Comparison of ENCODE assay signal across 15 cellular contexts in genomic region chr6:14079433-14079832, GRCh38. TPM values are rescaled to one million over a fixed set of nuclear protein-coding genes. Genes with fewer than 3 reads are reported as not detected.
DNase-seq lines count a peak whose midpoint lies in the region; ATAC-seq and TF ChIP-seq lines count a peak whose summit lies in the region.
"Had no signal": no experiment of that assay in that cellular context is flagged by ENCODE, and none has a peak within 500 bp of the region (broad histone marks: within the 10 kb centered on the region; RNA-seq: fewer than 3 reads in every experiment).

No MANE protein-coding gene starts in this region.

- H3K4me3 Mint-ChIP-seq in activated naive CD4-positive, alpha-beta T cell treated with anti-CD3 and anti-CD28 coated beads for 36 hours: no peak overlapping the region
- H3K4me3 Mint-ChIP-seq in activated naive CD4-positive, alpha-beta T cell treated with anti-CD3 and anti-CD28 coated beads, Interleukin-2, amount 10 ng/mL, durations not matched to agents 7 days and 5 days: no peak overlapping the region
- no peak overlapping the region for H3K4me3 Mint-ChIP-seq in stimulated activated memory B cell treated with anti-CD40 and anti-IgM and Interleukin-4, amounts not matched to agents 10 μg/mL and 1 μg/mL and 100 μg/mL, for 72 hours
- H3K4me3 Mint-ChIP-seq: nephron progenitor cell had no signal

- no peak overlapping the region for H3K27ac Mint-ChIP-seq in activated naive CD4-positive, alpha-beta T cell treated with anti-CD3 and anti-CD28 coated beads for 36 hours
- H3K27ac Mint-ChIP-seq in activated naive CD4-positive, alpha-beta T cell treated with anti-CD3 and anti-CD28 coated beads, Interleukin-2, amount 10 ng/mL, durations not matched to agents 7 days and 5 days: no peak overlapping the region
- no peak overlapping the region for H3K27ac Mint-ChIP-seq in activated naive CD4-positive, alpha-beta T cell treated with anti-CD3 and anti-CD28 coated beads, Interleukin-2, amount 50 U/mL, for 72 hours
- H3K27ac Mint-ChIP-seq in stimulated activated memory B cell treated with anti-CD40 and anti-IgM and Interleukin-4, amounts not matched to agents 10 μg/mL and 1 μg/mL and 100 μg/mL, for 72 hours: peak overlapping the region; percentile 54
- H3K27ac Mint-ChIP-seq: nephron progenitor cell had no signal

- H3K27ac ChIP-seq in right atrium auricular region (no peak overlapping the region), lower lobe of right lung (no peak overlapping the region)

- H3K27me3 Mint-ChIP-seq in activated naive CD4-positive, alpha-beta T cell treated with anti-CD3 and anti-CD28 coated beads for 36 hours (ENCODE audit: low read depth): no peaks in the 10 kb centered on the region
- peaks cover 5% of the 10 kb centered on the region for H3K27me3 Mint-ChIP-seq in activated naive CD4-positive, alpha-beta T cell treated with anti-CD3 and anti-CD28 coated beads, Interleukin-2, amount 10 ng/mL, durations not matched to agents 7 days and 5 days
- no peaks in the 10 kb centered on the region for H3K27me3 Mint-ChIP-seq in stimulated activated memory B cell treated with anti-CD40 and anti-IgM and Interleukin-4, amounts not matched to agents 10 μg/mL and 1 μg/mL and 100 μg/mL, for 72 hours

- peak; percentile 76 for DNase-seq in activated naive CD4-positive, alpha-beta T cell treated with anti-CD3 and anti-CD28 coated beads for 36 hours
- DNase-seq in activated naive CD4-positive, alpha-beta T cell treated with anti-CD3 and anti-CD28 coated beads, Interleukin-2, amount 10 ng/mL, durations not matched to agents 7 days and 5 days: no peak
- no peak for DNase-seq in activated naive CD4-positive, alpha-beta T cell treated with anti-CD3 and anti-CD28 coated beads, Interleukin-2, amount 50 U/mL, for 72 hours (ENCODE audit: low spot score in 2 of 2)
- DNase-seq in right atrium auricular region (ENCODE audit: low spot score) (peak; percentile 73), NCI-H510A (lab: John Stamatoyannopoulos, UW) (no peak), lower lobe of right lung (no peak)
- DNase-seq: activated effector memory CD4-positive, alpha-beta T cell treated with anti-CD3 and anti-CD28 coated beads, Interleukin-2, amount 50 U/mL, for 16 hours; BE2C; cortex of kidney; GDM1; MM.1S; nephron progenitor cell; small intestine had no signal

- H3K4me1 Mint-ChIP-seq in activated naive CD4-positive, alpha-beta T cell treated with anti-CD3 and anti-CD28 coated beads for 36 hours (ENCODE audit: low read depth): peaks cover 42% of the 10 kb centered on the region
- H3K4me1 Mint-ChIP-seq in activated naive CD4-positive, alpha-beta T cell treated with anti-CD3 and anti-CD28 coated beads, Interleukin-2, amount 10 ng/mL, durations not matched to agents 7 days and 5 days: peaks cover 21% of the 10 kb centered on the region
- peaks cover 47% of the 10 kb centered on the region for H3K4me1 Mint-ChIP-seq in stimulated activated memory B cell treated with anti-CD40 and anti-IgM and Interleukin-4, amounts not matched to agents 10 μg/mL and 1 μg/mL and 100 μg/mL, for 72 hours

- H3K9me3 ChIP-seq in right atrium auricular region (no peaks in the 10 kb centered on the region), lower lobe of right lung (no peaks in the 10 kb centered on the region)
- H3K9me3 ChIP-seq: BE2C had no signal

- intact Hi-C loops in activated naive CD4-positive, alpha-beta T cell treated with anti-CD3 and anti-CD28 coated beads for 36 hours (cut with micrococcal nuclease): loop anchor here (5.0 to 10.0 kb wide), 4 partner anchors 267 to 722 kb away; partner anchors contain the start of genes MCUR1 and NOL7
- intact Hi-C loops in lower lobe of right lung (cut with DNase I): no loop called here

- no peaks in the 10 kb centered on the region for H3K9me3 Mint-ChIP-seq in activated naive CD4-positive, alpha-beta T cell treated with anti-CD3 and anti-CD28 coated beads for 36 hours
- H3K9me3 Mint-ChIP-seq in activated naive CD4-positive, alpha-beta T cell treated with anti-CD3 and anti-CD28 coated beads, Interleukin-2, amount 10 ng/mL, durations not matched to agents 7 days and 5 days: no peaks in the 10 kb centered on the region
- H3K9me3 Mint-ChIP-seq in activated naive CD4-positive, alpha-beta T cell treated with anti-CD3 and anti-CD28 coated beads, Interleukin-2, amount 50 U/mL, for 72 hours: no peaks in the 10 kb centered on the region
- no peaks in the 10 kb centered on the region for H3K9me3 Mint-ChIP-seq in stimulated activated memory B cell treated with anti-CD40 and anti-IgM and Interleukin-4, amounts not matched to agents 10 μg/mL and 1 μg/mL and 100 μg/mL, for 72 hours
- H3K9me3 Mint-ChIP-seq: nephron progenitor cell had no signal

- no peaks in the 10 kb centered on the region for H3K36me3 ChIP-seq in right atrium auricular region
- H3K36me3 ChIP-seq in lower lobe of right lung: no peaks in the 10 kb centered on the region
- H3K36me3 ChIP-seq: BE2C had no signal

- H3K4me1 ChIP-seq in right atrium auricular region (no peaks in the 10 kb centered on the region), lower lobe of right lung (no peaks in the 10 kb centered on the region)
- H3K4me1 ChIP-seq: BE2C had no signal

- no peaks in the 10 kb centered on the region for H3K36me3 Mint-ChIP-seq in activated naive CD4-positive, alpha-beta T cell treated with anti-CD3 and anti-CD28 coated beads for 36 hours (ENCODE audit: low read depth)
- no peaks in the 10 kb centered on the region for H3K36me3 Mint-ChIP-seq in activated naive CD4-positive, alpha-beta T cell treated with anti-CD3 and anti-CD28 coated beads, Interleukin-2, amount 10 ng/mL, durations not matched to agents 7 days and 5 days
- H3K36me3 Mint-ChIP-seq in activated naive CD4-positive, alpha-beta T cell treated with anti-CD3 and anti-CD28 coated beads, Interleukin-2, amount 50 U/mL, for 72 hours: no peaks in the 10 kb centered on the region
- no peaks in the 10 kb centered on the region for H3K36me3 Mint-ChIP-seq in stimulated activated memory B cell treated with anti-CD40 and anti-IgM and Interleukin-4, amounts not matched to agents 10 μg/mL and 1 μg/mL and 100 μg/mL, for 72 hours

- H3K27me3 ChIP-seq in right atrium auricular region (no peaks in the 10 kb centered on the region), lower lobe of right lung (ENCODE audit: low read depth) (no peaks in the 10 kb centered on the region)

- no peak overlapping the region for H3K4me3 ChIP-seq in right atrium auricular region
- no peak overlapping the region for H3K4me3 ChIP-seq in lower lobe of right lung

- peak; percentile 46 to 63 for ATAC-seq in activated naive CD4-positive, alpha-beta T cell treated with anti-CD3 and anti-CD28 coated beads, Interleukin-2, amount 50 U/mL, for 72 hours
- ATAC-seq in stimulated activated memory B cell treated with anti-CD40 and anti-IgM and Interleukin-4, amounts not matched to agents 10 μg/mL and 1 μg/mL and 100 μg/mL, for 72 hours: no peak
- ATAC-seq in lower lobe of right lung: no peak
- ATAC-seq in GM19467 (IDR thresholded peaks at IDR 0.05; ENCODE audit: unreplicated experiment): no peak

- CTCF ChIA-PET in activated naive CD4-positive, alpha-beta T cell treated with anti-CD3 and anti-CD28 coated beads for 36 hours (lab: Charles Lee): interaction anchor here (1.1 to 2.2 kb wide), 2 partner anchors 31 to 158 kb away, joined by 4 to 8 read pairs; no protein-coding TSS in a partner anchor
- CTCF ChIA-PET in activated naive CD4-positive, alpha-beta T cell treated with anti-CD3 and anti-CD28 coated beads, Interleukin-2, amount 10 ng/mL, durations not matched to agents 7 days and 5 days (lab: Charles Lee): interaction anchor here (1.8 kb wide), 1 partner anchor 13 kb away, joined by 5 read pairs; no protein-coding TSS in a partner anchor

- TF ChIP-seq CTCF in right atrium auricular region (IDR thresholded peaks at IDR 0.05): no peak
- TF ChIP-seq CTCF in lower lobe of right lung (IDR thresholded peaks at IDR 0.05): no peak

RNA-seq across cellular contexts. Expression of gene CD83, which starts 38.1 kb away (rescaled TPM):
- 10 to 100 TPM; 11.9 to 13.8 TPM for total RNA-seq in activated naive CD4-positive, alpha-beta T cell treated with anti-CD3 and anti-CD28 coated beads for 36 hours
- total RNA-seq in activated naive CD4-positive, alpha-beta T cell treated with anti-CD3 and anti-CD28 coated beads, Interleukin-2, amount 50 U/mL, for 72 hours: 10 to 100 TPM in 1 of 2 donors, 1 to 10 TPM in 1; 8.9 to 13.8 TPM
- total RNA-seq in right atrium auricular region (1 to 10 TPM; 1.7 to 2.1 TPM), lower lobe of right lung (25.0 TPM)

Comparison
In these comparisons a context has a peak if more than half of its experiments do, and no peak if none do; other contexts are left out.
1. DNase-seq: peak in activated naive CD4-positive, alpha-beta T cell treated with anti-CD3 and anti-CD28 coated beads for 36 hours (single experiment) and right atrium auricular region (single experiment); none in activated naive CD4-positive, alpha-beta T cell treated with anti-CD3 and anti-CD28 coated beads, Interleukin-2, amount 10 ng/mL, durations not matched to agents 7 days and 5 days (single experiment), activated naive CD4-positive, alpha-beta T cell treated with anti-CD3 and anti-CD28 coated beads, Interleukin-2, amount 50 U/mL, for 72 hours (0 of 2), NCI-H510A (single experiment) and lower lobe of right lung (single experiment).
2. ATAC-seq: peak in activated naive CD4-positive, alpha-beta T cell treated with anti-CD3 and anti-CD28 coated beads, Interleukin-2, amount 50 U/mL, for 72 hours (2 of 2); none in stimulated activated memory B cell treated with anti-CD40 and anti-IgM and Interleukin-4, amounts not matched to agents 10 μg/mL and 1 μg/mL and 100 μg/mL, for 72 hours (single experiment), lower lobe of right lung (0 of 2) and GM19467 (single experiment).